Comparison of ENCODE assay signal across 12 cellular contexts in genomic region chr7:434891-435486, GRCh38.
DNase-seq lines count a peak whose midpoint lies in the region; ATAC-seq, FAIRE-seq and TF ChIP-seq lines count a peak whose summit lies in the region.
"Had no signal": no experiment of that assay in that cellular context is flagged by ENCODE, and none has a peak within 500 bp of the region (broad histone marks: within the 10 kb centered on the region; RNA-seq: fewer than 3 reads in every experiment).

No MANE protein-coding gene starts in this region.

- H3K9me3 ChIP-seq in heart left ventricle (no peaks in the 10 kb centered on the region), lower lobe of right lung (no peaks in the 10 kb centered on the region)

- H3K4me1 ChIP-seq in heart left ventricle = no peaks in the 10 kb centered on the region
- H3K4me1 ChIP-seq in lower lobe of right lung = peaks cover 7% of the 10 kb centered on the region
- H3K4me1 ChIP-seq: BE2C had no signal

- TF ChIP-seq CTCF in heart left ventricle (IDR thresholded peaks at IDR 0.05) (no peak), bronchial epithelial cell (IDR thresholded peaks at IDR 0.05; ENCODE audit: insufficient read depth, low read length, severe bottlenecking) (no peak), lower lobe of right lung (IDR thresholded peaks at IDR 0.05) (no peak)

- no peaks in the 10 kb centered on the region for H3K36me3 Mint-ChIP-seq in activated CD4-positive, alpha-beta T cell treated with anti-CD3 and anti-CD28 coated beads, Interleukin-2, amount 10 ng/mL, durations not matched to agents 7 days and 5 days (ENCODE audit: low read depth)

- POLR2A ChIA-PET in activated CD4-positive, alpha-beta T cell treated with anti-CD3 and anti-CD28 coated beads, Interleukin-2, amount 10 ng/mL, durations not matched to agents 7 days and 5 days (lab: Charles Lee) = interaction anchor here (0.6 kb wide), 1 partner anchor 619 kb away, joined by 3 read pairs; no protein-coding TSS in a partner anchor

- CTCF ChIA-PET in activated CD4-positive, alpha-beta T cell treated with anti-CD3 and anti-CD28 coated beads, Interleukin-2, amount 10 ng/mL, durations not matched to agents 7 days and 5 days (lab: Charles Lee) = interaction anchor here (1.3 kb wide), 1 partner anchor 337 kb away, joined by 3 read pairs; no protein-coding TSS in a partner anchor

- no peak for ATAC-seq in heart left ventricle
- ATAC-seq in lower lobe of right lung = peak in 1 of 2 donors; percentile 31

- no peaks in the 10 kb centered on the region for H3K4me1 Mint-ChIP-seq in activated CD4-positive, alpha-beta T cell treated with anti-CD3 and anti-CD28 coated beads, Interleukin-2, amount 10 ng/mL, durations not matched to agents 7 days and 5 days

- H3K27me3 Mint-ChIP-seq in activated CD4-positive, alpha-beta T cell treated with anti-CD3 and anti-CD28 coated beads, Interleukin-2, amount 10 ng/mL, durations not matched to agents 7 days and 5 days = no peaks in the 10 kb centered on the region

- FAIRE-seq in bronchial epithelial cell (lab: Jason Lieb, UNC) (no peak), urothelium cell line (lab: Jason Lieb, UNC) (peak; percentile 76)

- intact Hi-C loops in heart left ventricle (cut with DNase I) (no loop called here), cardiac septum (cut with DNase I) (no loop called here), lower lobe of right lung (cut with DNase I) (no loop called here)

- WGBS in heart left ventricle, 4 donors = 40 to 56% (median 48%) methylated on average over 30 to 31 of the region's 31 CpGs

- TF ChIP-seq POLR2A in heart left ventricle (IDR thresholded peaks at IDR 0.05) = no peak

- no peak for DNase-seq in heart left ventricle
- DNase-seq in cardiac septum (ENCODE audit: low spot score) = no peak
- DNase-seq in bronchial epithelial cell (ENCODE audit: low read depth) = no peak
- DNase-seq in lower lobe of right lung = no peak
- no peak for DNase-seq in urothelium cell line (ENCODE audit: low spot score)
- no peak for DNase-seq in amniotic stem cell (lab: John Stamatoyannopoulos, UW)
- no peak for DNase-seq in NCI-H510A (lab: John Stamatoyannopoulos, UW)
- no peak for DNase-seq in activated CD4-positive, alpha-beta T cell treated with anti-CD3 and anti-CD28 coated beads, Interleukin-2, amount 10 ng/mL, durations not matched to agents 7 days and 5 days
- DNase-seq: BE2C; NCI-H526; stimulated activated CD8-positive, alpha-beta memory T cell treated with anti-CD3 and anti-CD28 coated beads, Interleukin-4, amount 100 ng/mL, for 48 hours; SW 1271 had no signal

- H3K4me3 ChIP-seq in heart left ventricle = peak overlapping the region in 8 of 12 donors; percentile 8 to 37 (median 30)
- H3K4me3 ChIP-seq in bronchial epithelial cell (ENCODE audit: low read depth, low read length) = peak overlapping the region; percentile 32
- peak overlapping the region; percentile 40 for H3K4me3 ChIP-seq in lower lobe of right lung

- H3K4me3 Mint-ChIP-seq in activated CD4-positive, alpha-beta T cell treated with anti-CD3 and anti-CD28 coated beads, Interleukin-2, amount 10 ng/mL, durations not matched to agents 7 days and 5 days = no peak overlapping the region

- H3K27me3 ChIP-seq in heart left ventricle (peaks cover 0 to 15% (median 0%) of the 10 kb centered on the region in 9 donors), bronchial epithelial cell (ENCODE audit: control insufficient read depth, insufficient read depth, low read length) (no peaks in the 10 kb centered on the region), lower lobe of right lung (ENCODE audit: low read depth) (no peaks in the 10 kb centered on the region)
- H3K27me3 ChIP-seq: BE2C had no signal

- H3K27ac ChIP-seq in heart left ventricle (no peak overlapping the region), lower lobe of right lung (no peak overlapping the region)

- H3K9me3 Mint-ChIP-seq in activated CD4-positive, alpha-beta T cell treated with anti-CD3 and anti-CD28 coated beads, Interleukin-2, amount 10 ng/mL, durations not matched to agents 7 days and 5 days = no peaks in the 10 kb centered on the region

- H3K36me3 ChIP-seq in heart left ventricle (no peaks in the 10 kb centered on the region), bronchial epithelial cell (ENCODE audit: control insufficient read depth, insufficient read depth, low read length) (no peaks in the 10 kb centered on the region), lower lobe of right lung (no peaks in the 10 kb centered on the region)
- H3K36me3 ChIP-seq: BE2C had no signal

- no peak overlapping the region for H3K27ac Mint-ChIP-seq in activated CD4-positive, alpha-beta T cell treated with anti-CD3 and anti-CD28 coated beads, Interleukin-2, amount 10 ng/mL, durations not matched to agents 7 days and 5 days
